In the genomic region with DNA sequence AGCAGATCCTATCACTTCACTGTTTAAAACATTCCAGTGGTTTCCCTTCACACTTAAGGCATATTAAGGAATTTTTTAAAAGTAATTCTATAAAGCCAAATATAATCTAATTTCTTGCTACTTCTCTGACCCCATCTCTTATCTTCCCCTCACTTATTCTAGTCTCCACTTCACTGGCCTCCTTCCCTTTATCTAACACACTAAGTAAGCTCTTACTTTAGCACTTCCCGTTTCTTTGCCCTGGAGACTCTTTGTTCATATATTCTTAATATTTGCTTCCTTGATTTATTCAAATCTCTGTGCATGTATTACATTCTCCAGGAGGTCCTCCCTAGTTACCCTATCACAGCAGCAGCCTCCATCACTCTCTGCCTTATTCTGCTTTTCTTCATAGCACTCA, we compare ENCODE assay signal across 11 cellular contexts. TPM values are rescaled to one million over a fixed set of nuclear protein-coding genes. Genes with fewer than 3 reads are reported as not detected.
DNase-seq lines count a peak whose midpoint lies in the region; ATAC-seq and TF ChIP-seq lines count a peak whose summit lies in the region.
"Had no signal": no experiment of that assay in that cellular context is flagged by ENCODE, and none has a peak within 500 bp of the region (broad histone marks: within the 10 kb centered on the region; RNA-seq: fewer than 3 reads in every experiment).

No MANE protein-coding gene starts in this region.

- peaks cover 22% of the 10 kb centered on the region for H3K36me3 ChIP-seq in Karpas-422 (ENCODE audit: insufficient read depth, low read length)

- DNase-seq in Karpas-422 (peak; percentile 93), activated B cell treated with CpG ODN at 0.5 μM for 24 hours (no peak), SIG-M5 (lab: John Stamatoyannopoulos, UW) (no peak)

- H3K4me1 Mint-ChIP-seq in activated B cell treated with CpG ODN at 0.5 μM for 24 hours: peaks cover 14% of the 10 kb centered on the region

- peak overlapping the region; percentile 60 for H3K4me3 ChIP-seq in Karpas-422 (ENCODE audit: low read length)
- H3K4me3 ChIP-seq: mucosa of descending colon, PC-9, tibial nerve had no signal

- no peaks in the 10 kb centered on the region for H3K9me2 ChIP-seq in Karpas-422 (replicated peaks; ENCODE audit: insufficient read depth, low read length)

- peak overlapping the region; percentile 89 for H3K4me2 ChIP-seq in Karpas-422 (ENCODE audit: low read depth, low read length, poor library complexity, severe bottlenecking)
- H3K4me2 ChIP-seq: KMS-11, PC-9 had no signal

- POLR2A ChIA-PET in activated B cell treated with CpG ODN at 0.5 μM for 24 hours (lab: Charles Lee): interaction anchor here (1.7 kb wide), 1 partner anchor 21 kb away, joined by 6 read pairs; a partner anchor contains a TSS

- H3K27ac ChIP-seq in 22Rv1: peak overlapping the region; percentile 1; the same call in 1 of the 2 replicates
- peak overlapping the region; percentile 97 for H3K27ac ChIP-seq in Karpas-422 (ENCODE audit: low read length)
- H3K27ac ChIP-seq: KMS-11, PC-9, tibial nerve had no signal

- CTCF ChIA-PET in activated B cell treated with CpG ODN at 0.5 μM for 24 hours (lab: Charles Lee): interaction anchor here (0.8 to 2.5 kb wide), 12 partner anchors 11 to 470 kb away, joined by 3 to 22 read pairs (median 4); a partner anchor contains a TSS

- H3K4me3 Mint-ChIP-seq in activated B cell treated with CpG ODN at 0.5 μM for 24 hours: no peak overlapping the region
- H3K4me3 Mint-ChIP-seq: activated naive CD4-positive, alpha-beta T cell treated with anti-CD3 and anti-CD28 coated beads, Interleukin-2, amount 10 ng/mL, durations not matched to agents 7 days and 5 days had no signal

- no peaks in the 10 kb centered on the region for H3K27me3 Mint-ChIP-seq in activated B cell treated with CpG ODN at 0.5 μM for 24 hours
- H3K27me3 Mint-ChIP-seq: activated naive CD4-positive, alpha-beta T cell treated with anti-CD3 and anti-CD28 coated beads, Interleukin-2, amount 10 ng/mL, durations not matched to agents 7 days and 5 days had no signal

- ATAC-seq in activated B cell treated with CpG ODN at 0.5 μM for 24 hours (ENCODE audit: low read depth) (peak; percentile 50), HG02981 (IDR thresholded peaks at IDR 0.05; ENCODE audit: unreplicated experiment) (no peak), GM19324 (IDR thresholded peaks at IDR 0.05; ENCODE audit: low FRiP score, unreplicated experiment) (no peak)

- TF ChIP-seq CTCF in 22Rv1 (IDR thresholded peaks at IDR 0.05): no peak
- TF ChIP-seq CTCF in activated B cell treated with CpG ODN at 0.5 μM for 24 hours (IDR thresholded peaks at IDR 0.05): no peak

- no peaks in the 10 kb centered on the region for H3K79me2 ChIP-seq in Karpas-422 (ENCODE audit: low read length)

- H3K9me3 ChIP-seq in Karpas-422 (ENCODE audit: low read length): no peaks in the 10 kb centered on the region
- H3K9me3 ChIP-seq: mucosa of descending colon, tibial nerve had no signal

- intact Hi-C loops in activated B cell treated with CpG ODN at 0.5 μM for 24 hours (cut with micrococcal nuclease): loop anchor here (1.0 to 2.0 kb wide), 6 partner anchors 20 to 471 kb away; a partner anchor contains a TSS

- peaks cover 25% of the 10 kb centered on the region for H3K4me1 ChIP-seq in Karpas-422 (ENCODE audit: low read length)

- no peak overlapping the region for H2AFZ ChIP-seq in Karpas-422 (ENCODE audit: low read length)
- H2AFZ ChIP-seq: PC-9 had no signal

- no peaks in the 10 kb centered on the region for H3K27me3 ChIP-seq in Karpas-422 (ENCODE audit: low read length)
- H3K27me3 ChIP-seq: tibial nerve had no signal

- no peaks in the 10 kb centered on the region for H3K9me3 Mint-ChIP-seq in activated B cell treated with CpG ODN at 0.5 μM for 24 hours
- H3K9me3 Mint-ChIP-seq: activated naive CD4-positive, alpha-beta T cell treated with anti-CD3 and anti-CD28 coated beads, Interleukin-2, amount 10 ng/mL, durations not matched to agents 7 days and 5 days had no signal

- no peaks in the 10 kb centered on the region for H4K20me1 ChIP-seq in Karpas-422 (ENCODE audit: insufficient read depth, low read depth, low read length)

- H3K36me3 Mint-ChIP-seq in activated B cell treated with CpG ODN at 0.5 μM for 24 hours (ENCODE audit: low read depth): peaks cover 68% of the 10 kb centered on the region

- H3K9ac ChIP-seq in Karpas-422 (ENCODE audit: low read length): peak overlapping the region; percentile 70
- H3K9ac ChIP-seq: KMS-11 had no signal

- peak overlapping the region; percentile 47 for H3K27ac Mint-ChIP-seq in activated B cell treated with CpG ODN at 0.5 μM for 24 hours

RNA-seq across cellular contexts. Expression of a gene that starts 20.3 kb away (rescaled TPM):
- total RNA-seq in Karpas-422 (2014; rRNA removed; shearing (Covaris generic); ENCODE audit: low replicate concordance): 70.3 and 72.3 TPM in 2 replicates
- total RNA-seq in activated B cell treated with CpG ODN at 0.5 μM for 24 hours: 75.7 and 81.4 TPM in 2 replicates

RNA-seq across cellular contexts. Expression of a gene that starts 26.9 kb away (rescaled TPM):
- 28.5 and 32.2 TPM in 2 replicates for total RNA-seq in Karpas-422 (2014; rRNA removed; shearing (Covaris generic); ENCODE audit: low replicate concordance)
- 40.1 and 40.5 TPM in 2 replicates for total RNA-seq in activated B cell treated with CpG ODN at 0.5 μM for 24 hours

RNA-seq across cellular contexts. Expression of a gene that starts 32.8 kb away (rescaled TPM):
- 10.3 and 15.4 TPM in 2 replicates for total RNA-seq in Karpas-422 (2014; rRNA removed; shearing (Covaris generic); ENCODE audit: low replicate concordance)
- total RNA-seq in activated B cell treated with CpG ODN at 0.5 μM for 24 hours: 23.3 and 26.5 TPM in 2 replicates

RNA-seq across cellular contexts. Expression of a gene that starts 32.9 kb away (rescaled TPM):
- 57.9 and 61.2 TPM in 2 replicates for total RNA-seq in Karpas-422 (2014; rRNA removed; shearing (Covaris generic); ENCODE audit: low replicate concordance)
- total RNA-seq in activated B cell treated with CpG ODN at 0.5 μM for 24 hours: 54.4 and 59.4 TPM in 2 replicates

RNA-seq across cellular contexts. Expression of a gene that starts 36.1 kb away (rescaled TPM):
- total RNA-seq in Karpas-422 (2014; rRNA removed; shearing (Covaris generic); ENCODE audit: low replicate concordance): not detected in 2 replicates
- 0.17 TPM in 1 of 2 replicates, not detected in the other for total RNA-seq in activated B cell treated with CpG ODN at 0.5 μM for 24 hours
- total RNA-seq: PC-9 had no signal
